In genomic region chr16:86457621-86458456, GRCh38 we compare ENCODE assay signal across 18 cellular contexts. TPM values are rescaled to one million over a fixed set of nuclear protein-coding genes. Genes with fewer than 3 reads are reported as not detected.
A peak's percentile ranks its signal among the peaks of the same experiment; 100 is the strongest.
DNase-seq lines count a peak whose midpoint lies in the region; ATAC-seq and TF ChIP-seq lines count a peak whose summit lies in the region.
"Had no signal": no experiment of that assay in that cellular context is flagged by ENCODE, and none has a peak within 500 bp of the region (broad histone marks: within the 10 kb centered on the region; RNA-seq: fewer than 3 reads in every experiment).

No MANE protein-coding gene starts in this region.

- H3K36me3 ChIP-seq in esophagus muscularis mucosa (no peaks in the 10 kb centered on the region), mucosa of rectum (ENCODE audit: control insufficient read depth in 2 of 2, insufficient read depth in 2 of 2, low read length in 2 of 2) (no peaks in the 10 kb centered on the region)
- H3K36me3 ChIP-seq: HAP-1, tibial nerve had no signal

- peak; percentile 73 for TF ChIP-seq EP300 in esophagus muscularis mucosa (IDR thresholded peaks at IDR 0.05)

- H3K4me1 ChIP-seq in esophagus muscularis mucosa = peaks cover 2 to 55% (median 47%) of the 10 kb centered on the region in 4 donors
- H3K4me1 ChIP-seq in mucosa of rectum (ENCODE audit: control insufficient read depth in 2 of 2, insufficient read depth in 2 of 2, low read length in 2 of 2) = no peaks in the 10 kb centered on the region
- H3K4me1 ChIP-seq: HAP-1, tibial nerve had no signal

- H3K27ac ChIP-seq in esophagus muscularis mucosa (replicated peaks in 1 of 4) (peak overlapping the region; percentile 71 to 84 (median 80)), mucosa of rectum (ENCODE audit: low read depth in 2 of 2, low read length in 2 of 2) (peak overlapping the region; percentile 39 to 73)

- DNase-seq in A172 (ENCODE audit: low spot score) (peak; percentile 58), HFF-Myc (ENCODE audit: extremely low read depth, low read depth) (peak; percentile 88), esophagus muscularis mucosa (ENCODE audit: extremely low spot score) (peak; percentile 95), SHP77 (lab: John Stamatoyannopoulos, UW) (no peak), NK-92 (lab: John Stamatoyannopoulos, UW; ENCODE audit: unreplicated experiment) (no peak)
- DNase-seq: DMS79; NCI-H1417; NCI-H526; stimulated activated CD4-positive, alpha-beta T cell treated with anti-CD3 and anti-CD28 coated beads, Interleukin-12 subunit alpha, Interleukin-12 subunit beta, amount 100 ng/mL, for 4 hours had no signal

- H3K4me3 ChIP-seq in HFF-Myc (replicated peaks; ENCODE audit: low read depth, low read length) (no peak overlapping the region), esophagus muscularis mucosa (peak overlapping the region in 1 of 4 donors; percentile 9), mucosa of rectum (ENCODE audit: low read length in 2 of 2) (no peak overlapping the region)
- H3K4me3 ChIP-seq: coronary artery, HAP-1, tibial nerve had no signal

- H3K27me3 ChIP-seq in esophagus muscularis mucosa (peaks cover 0 to 4% (median 0%) of the 10 kb centered on the region in 4 donors), mucosa of rectum (ENCODE audit: control insufficient read depth in 2 of 2, insufficient read depth in 2 of 2, low read length in 2 of 2) (no peaks in the 10 kb centered on the region)

- no peak for TF ChIP-seq POLR2A in esophagus muscularis mucosa (IDR thresholded peaks at IDR 0.05; ENCODE audit: low read depth)

- no peak for ATAC-seq in HG03095 (IDR thresholded peaks at IDR 0.05; ENCODE audit: unreplicated experiment)
- no peak for ATAC-seq in GM18511 (IDR thresholded peaks at IDR 0.05; ENCODE audit: unreplicated experiment)
- ATAC-seq: natural killer cell treated with Interleukin-12 subunit alpha and Interleukin-12 subunit beta and Interleukin-15 and Interleukin-18, amount 100 ng/mL, for 72 hours had no signal

- no peak for TF ChIP-seq CTCF in HFF-Myc (IDR thresholded peaks at IDR 0.05; ENCODE audit: low read depth, low read length, missing control alignments)
- no peak for TF ChIP-seq CTCF in esophagus muscularis mucosa (IDR thresholded peaks at IDR 0.05)

- 27% methylated on average over 12 of the region's 12 CpGs for WGBS in esophagus muscularis mucosa

- intact Hi-C loops in esophagus muscularis mucosa (cut with DNase I) = loop anchor here (5.0 kb wide), 2 partner anchors 39 to 116 kb away; no protein-coding TSS in a partner anchor

- H3K9me3 ChIP-seq in esophagus muscularis mucosa = peaks cover 0 to 14% (median 5%) of the 10 kb centered on the region in 4 donors
- H3K9me3 ChIP-seq in mucosa of rectum (ENCODE audit: control insufficient read depth in 2 of 2, low read length in 2 of 2) = no peaks in the 10 kb centered on the region
- H3K9me3 ChIP-seq: HAP-1 had no signal

- no peak overlapping the region for H3K9ac ChIP-seq in mucosa of rectum (ENCODE audit: low read depth in 1 of 2, low read length in 2 of 2)

RNA-seq across cellular contexts. Expression of gene FOXF1, which starts 52.5 kb away (rescaled TPM):
- total RNA-seq in A172 (2014; rRNA removed; shearing (Covaris generic)) = 2.1 TPM in 2 replicates
- total RNA-seq in esophagus muscularis mucosa = 10 to 100 TPM; 40.7 to 94.5 (median 69.3) TPM
- total RNA-seq: A673; activated CD8-positive, alpha-beta memory T cell treated with anti-CD3 and anti-CD28 coated beads for 36 hours; natural killer cell treated with Interleukin-12 subunit alpha and Interleukin-12 subunit beta and Interleukin-15 and Interleukin-18, amount 100 ng/mL, for 72 hours had no signal

Comparison
In these comparisons a context has a peak if more than half of its experiments do, and no peak if none do; other contexts are left out.
1. DNase-seq: peak in A172 (single experiment), HFF-Myc (single experiment) and esophagus muscularis mucosa (single experiment); none in SHP77 (0 of 2) and NK-92 (single experiment).
2. RNA of gene FOXF1, which starts 52.5 kb away (total RNA-seq): 40.7 to 94.5 TPM in esophagus muscularis mucosa; 2.1 TPM in A172; every median in the first group is over 10 times any median in the second.